1 cellular context compared by ENCODE assay signal in genomic region chr1:12745126-12745991, GRCh38.
A peak's percentile ranks its signal among the peaks of the same experiment; 100 is the strongest.
TF ChIP-seq lines count a peak whose summit lies in the region.

No MANE protein-coding gene starts in this region.

TF ChIP-seq in HepG2, 621 proteins besides CTCF, POLR2A, EP300 and RAD21:
- no peak for TF ChIP-seq ZNF354B (CRISPR knock-in tag; IDR thresholded peaks at IDR 0.05)
- TF ChIP-seq SAP130 (CRISPR knock-in tag; IDR thresholded peaks at IDR 0.05; ENCODE audit: low read depth), result no peak
- TF ChIP-seq STAG1 (CRISPR knock-in tag; IDR thresholded peaks at IDR 0.05), result no peak
- TF ChIP-seq HOXD1 (CRISPR knock-in tag; IDR thresholded peaks at IDR 0.05), result no peak
- TF ChIP-seq HES4 (CRISPR knock-in tag; IDR thresholded peaks at IDR 0.05; ENCODE audit: borderline replicate concordance), result no peak
- no peak for TF ChIP-seq GFI1 (CRISPR knock-in tag; IDR thresholded peaks at IDR 0.05; ENCODE audit: borderline replicate concordance)
- 0 out of 4 replicates have a peak, but pooled peaks of 1 of the 2 experiments have one; percentile 14 for TF ChIP-seq ATF4 (CRISPR knock-in tag; IDR thresholded peaks at IDR 0.05)
- TF ChIP-seq RBAK (CRISPR knock-in tag; IDR thresholded peaks at IDR 0.05), result no peak
